Comparison of ENCODE assay signal across 17 cellular contexts in genomic region chr12:75446857-75447256, GRCh38. TPM values are rescaled to one million over a fixed set of nuclear protein-coding genes. Genes with fewer than 3 reads are reported as not detected.
DNase-seq lines count a peak whose midpoint lies in the region; ATAC-seq and TF ChIP-seq lines count a peak whose summit lies in the region.
"Had no signal": no experiment of that assay in that cellular context is flagged by ENCODE, and none has a peak within 500 bp of the region (broad histone marks: within the 10 kb centered on the region; RNA-seq: fewer than 3 reads in every experiment).

No MANE protein-coding gene starts in this region.

- TF ChIP-seq CTCF in WTC11 (IDR thresholded peaks at IDR 0.05): no peak

- DNase-seq in ELR (ENCODE audit: low read depth) (peak; percentile 95), fibroblast of gingiva (ENCODE audit: low read depth) (peak; percentile 57), skeletal muscle cell (ENCODE audit: low read depth) (peak; percentile 42), COR-L47 (lab: John Stamatoyannopoulos, UW) (no peak), WTC11 (ENCODE audit: low spot score) (no peak)
- DNase-seq: activated effector memory CD4-positive, alpha-beta T cell treated with anti-CD3 and anti-CD28 coated beads, Interleukin-2, amount 50 U/mL, for 16 hours; CD8-positive, alpha-beta memory T cell; endodermal cell; naive B cell; NCI-H1436; NCI-H345 had no signal

- POLR2A ChIA-PET in WTC11 (lab: Charles Lee): no interaction called here

- peaks cover 11% of the 10 kb centered on the region for H3K36me3 Mint-ChIP-seq in WTC11
- H3K36me3 Mint-ChIP-seq: brain; CD8-positive, alpha-beta memory T cell; naive B cell had no signal

- H3K4me3 Mint-ChIP-seq in WTC11: no peak overlapping the region
- H3K4me3 Mint-ChIP-seq: brain; CD8-positive, alpha-beta memory T cell; endodermal cell; naive B cell had no signal

- CTCF ChIA-PET in WTC11 (lab: Charles Lee): no interaction called here

- no peak overlapping the region for H3K4me3 ChIP-seq in skeletal muscle cell (ENCODE audit: low read depth, low read length)

- ATAC-seq in SK-N-SH treated with all-trans-retinoic acid at 6 μM for 48 hours (peak; percentile 79), HG03045 (IDR thresholded peaks at IDR 0.05; ENCODE audit: unreplicated experiment) (no peak), WTC11 (no peak), HG02938 (IDR thresholded peaks at IDR 0.05; ENCODE audit: unreplicated experiment) (no peak)
- ATAC-seq: left lobe of liver had no signal

- H3K4me1 Mint-ChIP-seq in WTC11: no peaks in the 10 kb centered on the region
- H3K4me1 Mint-ChIP-seq: brain, endodermal cell, naive B cell had no signal

- no peak overlapping the region for H3K27ac Mint-ChIP-seq in WTC11
- H3K27ac Mint-ChIP-seq: brain; CD8-positive, alpha-beta memory T cell; endodermal cell; naive B cell had no signal

- peaks cover 19% of the 10 kb centered on the region for H3K9me3 Mint-ChIP-seq in WTC11
- H3K9me3 Mint-ChIP-seq: CD8-positive, alpha-beta memory T cell had no signal

- H3K27me3 Mint-ChIP-seq in WTC11 (ENCODE audit: low read depth): no peaks in the 10 kb centered on the region
- H3K27me3 Mint-ChIP-seq: brain; CD8-positive, alpha-beta memory T cell; naive B cell had no signal

TF ChIP-seq in SK-N-SH treated with all-trans-retinoic acid at 6 μM for 48 hours, 23 proteins besides CTCF, POLR2A, EP300 and RAD21:
- TF ChIP-seq ISL1 (CRISPR knock-in tag; IDR thresholded peaks at IDR 0.05) (peak; percentile 98), CREB5 (CRISPR knock-in tag; IDR thresholded peaks at IDR 0.05; ENCODE audit: low read depth) (0 out of 2 replicates have a peak, but pooled peaks have one; percentile 47), ZNF565 (CRISPR knock-in tag; conservative IDR thresholded peaks at IDR 0.05; ENCODE audit: low read depth) (no peak), ZFP30 (CRISPR knock-in tag; IDR thresholded peaks at IDR 0.05) (no peak), ZC3H10 (CRISPR knock-in tag; IDR thresholded peaks at IDR 0.05) (no peak), ZFP3 (CRISPR knock-in tag; IDR thresholded peaks at IDR 0.05) (no peak), GLIS3 (CRISPR knock-in tag; IDR thresholded peaks at IDR 0.05) (no peak)

TF ChIP-seq in WTC11, 78 proteins besides CTCF, POLR2A, EP300 and RAD21:
- TF ChIP-seq JUN (CRISPR knock-in tag; IDR thresholded peaks at IDR 0.05): no peak
- no peak for TF ChIP-seq ZNF138 (CRISPR knock-in tag; conservative IDR thresholded peaks at IDR 0.05)
- no peak for TF ChIP-seq ZNF671 (CRISPR knock-in tag; IDR thresholded peaks at IDR 0.05)
- TF ChIP-seq ATF2 (CRISPR knock-in tag; IDR thresholded peaks at IDR 0.05; ENCODE audit: borderline replicate concordance, low read depth): no peak
- TF ChIP-seq ETV6 (CRISPR knock-in tag; IDR thresholded peaks at IDR 0.05): no peak
- TF ChIP-seq ZNF416 (CRISPR knock-in tag; IDR thresholded peaks at IDR 0.05): no peak
- TF ChIP-seq, protein P1, sequence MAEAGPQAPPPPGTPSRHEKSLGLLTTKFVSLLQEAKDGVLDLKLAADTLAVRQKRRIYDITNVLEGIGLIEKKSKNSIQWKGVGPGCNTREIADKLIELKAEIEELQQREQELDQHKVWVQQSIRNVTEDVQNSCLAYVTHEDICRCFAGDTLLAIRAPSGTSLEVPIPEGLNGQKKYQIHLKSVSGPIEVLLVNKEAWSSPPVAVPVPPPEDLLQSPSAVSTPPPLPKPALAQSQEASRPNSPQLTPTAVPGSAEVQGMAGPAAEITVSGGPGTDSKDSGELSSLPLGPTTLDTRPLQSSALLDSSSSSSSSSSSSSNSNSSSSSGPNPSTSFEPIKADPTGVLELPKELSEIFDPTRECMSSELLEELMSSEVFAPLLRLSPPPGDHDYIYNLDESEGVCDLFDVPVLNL (CRISPR knock-in tag; IDR thresholded peaks at IDR 0.05; ENCODE audit: borderline replicate concordance, low read depth): no peak

RNA-seq across cellular contexts. Expression of gene GLIPR1, which starts 33.7 kb away (rescaled TPM):
- total RNA-seq in WTC11 (2021): 0.28 to 0.48 TPM in 2 of 3 replicates, not detected in the other

RNA-seq across cellular contexts. Expression of gene GLIPR1L2, which starts 56.0 kb away (rescaled TPM):
- total RNA-seq in WTC11 (2021): 0.30 to 0.32 TPM in 2 of 3 replicates, not detected in the other
- total RNA-seq: CD8-positive, alpha-beta memory T cell; SK-MEL-5 had no signal

Comparison
In these comparisons a context has a peak if more than half of its experiments do, and no peak if none do; other contexts are left out.
1. DNase-seq: peak in ELR (single experiment), fibroblast of gingiva (single experiment) and skeletal muscle cell (single experiment); none in COR-L47 (single experiment) and WTC11 (single experiment).